In the genomic region with DNA sequence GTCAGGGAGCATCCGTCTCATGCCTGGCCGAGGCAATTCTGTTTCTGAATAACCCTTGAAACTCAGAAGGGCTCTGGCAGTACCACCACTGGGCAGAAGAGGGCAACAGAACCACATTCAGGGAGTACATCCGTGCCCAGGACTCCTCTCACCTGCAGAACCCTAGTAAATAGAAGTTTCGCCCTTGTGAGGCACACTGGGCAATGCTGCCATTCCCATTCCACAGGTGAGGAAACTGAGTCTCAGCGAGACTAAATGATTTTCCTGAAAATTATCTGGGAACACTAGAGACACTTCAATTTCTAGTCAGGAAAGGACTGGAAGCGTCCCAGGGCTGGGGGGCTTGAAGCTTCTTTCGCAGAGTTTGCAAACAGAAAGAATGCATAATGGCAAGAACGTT, we compare ENCODE assay signal across 8 cellular contexts.
DNase-seq lines count a peak whose midpoint lies in the region; ATAC-seq and TF ChIP-seq lines count a peak whose summit lies in the region.

No MANE protein-coding gene starts in this region.

- TF ChIP-seq POLR2A in Peyer's patch (IDR thresholded peaks at IDR 0.05) (no peak), tibial nerve (IDR thresholded peaks at IDR 0.05) (no peak)

- peak in 1 of 2 donors; percentile 17 for TF ChIP-seq EP300 in tibial nerve (IDR thresholded peaks at IDR 0.05)

- no peaks in the 10 kb centered on the region for H3K27me3 ChIP-seq in CD4-positive, CD25-positive, alpha-beta regulatory T cell (ENCODE audit: control insufficient read depth, insufficient read depth, low read length)
- H3K27me3 ChIP-seq in Peyer's patch (no peaks in the 10 kb centered on the region), tibial nerve (no peaks in the 10 kb centered on the region)

- no peak overlapping the region for H3K4me3 ChIP-seq in CD4-positive, CD25-positive, alpha-beta regulatory T cell (ENCODE audit: low read depth, low read length)
- H3K4me3 ChIP-seq in Peyer's patch = no peak overlapping the region
- no peak overlapping the region for H3K4me3 ChIP-seq in tibial nerve

- H3K36me3 ChIP-seq in CD4-positive, CD25-positive, alpha-beta regulatory T cell (ENCODE audit: control insufficient read depth, insufficient read depth, low read length) = no peaks in the 10 kb centered on the region
- no peaks in the 10 kb centered on the region for H3K36me3 ChIP-seq in Peyer's patch
- no peaks in the 10 kb centered on the region for H3K36me3 ChIP-seq in tibial nerve

- H3K27me3 Mint-ChIP-seq in CD4-positive, CD25-positive, alpha-beta regulatory T cell = peaks cover 27% of the 10 kb centered on the region

- H3K4me3 Mint-ChIP-seq in CD4-positive, CD25-positive, alpha-beta regulatory T cell = no peak overlapping the region

- DNase-seq in CD4-positive, CD25-positive, alpha-beta regulatory T cell = peak; percentile 14 to 66 (median 42)
- peak; percentile 70 for DNase-seq in HPDE6-E6E7 (ENCODE audit: extremely low spot score)
- peak; percentile 34 to 86 (median 73) for DNase-seq in Peyer's patch
- peak; percentile 88 to 90 for DNase-seq in activated T-cell treated with anti-CD3 and anti-CD28 coated beads, Interleukin-2, amount 50 U/mL, for 48 hours
- DNase-seq in fibroblast of peridontal ligament (ENCODE audit: extremely low read depth) = peak; percentile 75
- DNase-seq in nucleus accumbens (lab: John Stamatoyannopoulos, UW) = peak in 47 of 56 donors; percentile 7 to 85 (median 51)
- DNase-seq in tibial nerve (ENCODE audit: low spot score in 2 of 2) = peak; percentile 74 to 95

- ATAC-seq in CD4-positive, CD25-positive, alpha-beta regulatory T cell (ENCODE audit: low read depth in 2 of 2) = peak; percentile 58 to 66
- peak; percentile 97 for ATAC-seq in GM19351 (IDR thresholded peaks at IDR 0.05; ENCODE audit: unreplicated experiment)

- no peaks in the 10 kb centered on the region for H3K36me3 Mint-ChIP-seq in CD4-positive, CD25-positive, alpha-beta regulatory T cell

- H3K27ac ChIP-seq in CD4-positive, CD25-positive, alpha-beta regulatory T cell (ENCODE audit: insufficient read depth, low read length, poor library complexity, severe bottlenecking) = no peak overlapping the region
- H3K27ac ChIP-seq in Peyer's patch = no peak overlapping the region
- peak overlapping the region in 1 of 4 donors; percentile 63 for H3K27ac ChIP-seq in tibial nerve

- no peak overlapping the region for H3K27ac Mint-ChIP-seq in CD4-positive, CD25-positive, alpha-beta regulatory T cell

- H3K9me3 ChIP-seq in CD4-positive, CD25-positive, alpha-beta regulatory T cell (ENCODE audit: control insufficient read depth in 2 of 2, low read length in 2 of 2) = no peaks in the 10 kb centered on the region
- H3K9me3 ChIP-seq in Peyer's patch (no peaks in the 10 kb centered on the region), tibial nerve (no peaks in the 10 kb centered on the region)

- 37 to 38% methylated on average over 8 of the region's 8 CpGs for WGBS in tibial nerve, 2 donors

- peaks cover 0 to 4% (median 2%) of the 10 kb centered on the region in 4 donors for H3K4me1 Mint-ChIP-seq in CD4-positive, CD25-positive, alpha-beta regulatory T cell

- TF ChIP-seq CTCF in Peyer's patch (IDR thresholded peaks at IDR 0.05) (peak in 5 of 6 experiments; percentile 43 to 85 (median 80)), tibial nerve (IDR thresholded peaks at IDR 0.05) (peak; percentile 71 to 91 (median 83))

- no peaks in the 10 kb centered on the region for H3K4me1 ChIP-seq in CD4-positive, CD25-positive, alpha-beta regulatory T cell (ENCODE audit: control insufficient read depth, insufficient read depth, low read length, poor library complexity, severe bottlenecking)
- H3K4me1 ChIP-seq in Peyer's patch (no peaks in the 10 kb centered on the region), tibial nerve (peaks cover 0 to 8% (median 0%) of the 10 kb centered on the region in 4 donors)

- H3K9me3 Mint-ChIP-seq in CD4-positive, CD25-positive, alpha-beta regulatory T cell = no peaks in the 10 kb centered on the region
